ENCODE assay signal across 10 cellular contexts in the genomic region with DNA sequence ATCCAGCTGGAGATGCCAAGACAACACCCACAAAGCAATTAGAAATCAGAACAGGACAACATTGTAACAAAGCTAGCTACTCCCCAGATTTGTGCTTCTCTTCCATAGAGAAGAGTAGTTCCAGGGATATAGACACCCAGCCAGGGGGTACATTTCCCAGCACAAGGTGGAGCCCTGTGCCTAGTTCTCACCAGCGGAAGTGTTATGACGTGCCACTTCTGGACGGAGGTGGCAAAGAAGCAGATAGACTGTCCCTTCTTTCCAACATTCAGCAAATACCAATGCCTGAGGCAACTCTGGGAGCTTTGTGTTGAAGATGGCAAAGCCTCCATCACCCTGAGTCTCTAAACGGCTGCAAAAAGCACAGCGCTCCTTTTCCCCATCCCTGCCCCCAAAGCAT. TPM values are rescaled to one million over a fixed set of nuclear protein-coding genes. Genes with fewer than 3 reads are reported as not detected.
A peak's percentile ranks its signal among the peaks of the same experiment; 100 is the strongest.
DNase-seq lines count a peak whose midpoint lies in the region; ATAC-seq and TF ChIP-seq lines count a peak whose summit lies in the region.
"Had no signal": no experiment of that assay in that cellular context is flagged by ENCODE, and none has a peak within 500 bp of the region (broad histone marks: within the 10 kb centered on the region; RNA-seq: fewer than 3 reads in every experiment).

No MANE protein-coding gene starts in this region.

- no peaks in the 10 kb centered on the region for H3K36me3 ChIP-seq in heart right ventricle
- H3K36me3 ChIP-seq: sigmoid colon had no signal

- H3K27me3 ChIP-seq in heart right ventricle: no peaks in the 10 kb centered on the region
- H3K27me3 ChIP-seq: sigmoid colon had no signal

- H3K4me3 ChIP-seq in heart right ventricle: no peak overlapping the region
- H3K4me3 ChIP-seq: sigmoid colon had no signal

- no peak overlapping the region for H3K27ac Mint-ChIP-seq in stimulated activated naive CD8-positive, alpha-beta T cell treated with anti-CD3 and anti-CD28 coated beads, Interleukin-15, amount 100 ng/mL, for 72 hours
- H3K27ac Mint-ChIP-seq: activated naive CD8-positive, alpha-beta T cell had no signal

- no peak overlapping the region for H3K4me3 Mint-ChIP-seq in stimulated activated naive CD8-positive, alpha-beta T cell treated with anti-CD3 and anti-CD28 coated beads, Interleukin-15, amount 100 ng/mL, for 72 hours
- H3K4me3 Mint-ChIP-seq: activated naive CD8-positive, alpha-beta T cell had no signal

- no peaks in the 10 kb centered on the region for H3K9me3 ChIP-seq in heart right ventricle
- H3K9me3 ChIP-seq: sigmoid colon had no signal

- ATAC-seq in SK-N-SH treated with all-trans-retinoic acid at 6 μM for 48 hours (peak; percentile 60), heart right ventricle (peak in 7 of 8 donors; percentile 64 to 94 (median 85)), HG02852 (IDR thresholded peaks at IDR 0.05; ENCODE audit: unreplicated experiment) (no peak)
- ATAC-seq in stimulated activated naive CD8-positive, alpha-beta T cell treated with anti-CD3 and anti-CD28 coated beads, Interleukin-15, amount 100 ng/mL, for 72 hours: no peak

- H3K4me1 ChIP-seq in heart right ventricle: peaks cover 0 to 22% (median 0%) of the 10 kb centered on the region in 9 donors
- H3K4me1 ChIP-seq: sigmoid colon had no signal

- intact Hi-C loops in heart right ventricle (cut with DNase I): loop anchor here in 3 of 10 donors (10.0 kb wide), 3 partner anchors 155 to 315 kb away; no protein-coding TSS in a partner anchor

- no peaks in the 10 kb centered on the region for H3K9me3 Mint-ChIP-seq in stimulated activated naive CD8-positive, alpha-beta T cell treated with anti-CD3 and anti-CD28 coated beads, Interleukin-15, amount 100 ng/mL, for 72 hours

- no peaks in the 10 kb centered on the region for H3K4me1 Mint-ChIP-seq in stimulated activated naive CD8-positive, alpha-beta T cell treated with anti-CD3 and anti-CD28 coated beads, Interleukin-15, amount 100 ng/mL, for 72 hours

- DNase-seq in DMS153 (lab: John Stamatoyannopoulos, UW) (peak; percentile 15), DMS153 treated with DMSO at 0.1 percent for 48 hours (lab: John Stamatoyannopoulos, UW; ENCODE audit: unreplicated experiment) (no peak), heart right ventricle (peak in 1 of 2 donors; percentile 48), substantia nigra (lab: John Stamatoyannopoulos, UW) (peak in 37 of 49 donors; percentile 6 to 74 (median 42))
- no peak for DNase-seq in stimulated activated naive CD8-positive, alpha-beta T cell treated with anti-CD3 and anti-CD28 coated beads, Interleukin-15, amount 100 ng/mL, for 72 hours
- DNase-seq in activated CD8-positive, alpha-beta memory T cell treated with anti-CD3 and anti-CD28 coated beads, Interleukin-2, amount 50 U/mL, for 4 hours: no peak
- DNase-seq: sigmoid colon had no signal

- no peaks in the 10 kb centered on the region for H3K27me3 Mint-ChIP-seq in stimulated activated naive CD8-positive, alpha-beta T cell treated with anti-CD3 and anti-CD28 coated beads, Interleukin-15, amount 100 ng/mL, for 72 hours
- H3K27me3 Mint-ChIP-seq: activated naive CD8-positive, alpha-beta T cell had no signal

- H3K27ac ChIP-seq in heart right ventricle (no peak overlapping the region), substantia nigra (ENCODE audit: low read depth, low read length, poor library complexity, severe bottlenecking) (no peak overlapping the region)
- H3K27ac ChIP-seq: sigmoid colon had no signal

- 35 to 43% methylated on average over 5 of the region's 5 CpGs for WGBS in heart right ventricle, 2 donors

- TF ChIP-seq CTCF in heart right ventricle (IDR thresholded peaks at IDR 0.05): peak in 8 of 9 donors; percentile 33 to 67 (median 45)

TF ChIP-seq in SK-N-SH treated with all-trans-retinoic acid at 6 μM for 48 hours, 23 proteins besides CTCF, POLR2A, EP300 and RAD21:
- no peak for TF ChIP-seq ESRRG (CRISPR knock-in tag; IDR thresholded peaks at IDR 0.05)
- no peak for TF ChIP-seq ZNF8 (CRISPR knock-in tag; IDR thresholded peaks at IDR 0.05)
- no peak for TF ChIP-seq OSR1 (CRISPR knock-in tag; IDR thresholded peaks at IDR 0.05)
- no peak for TF ChIP-seq ZNF70 (CRISPR knock-in tag; IDR thresholded peaks at IDR 0.05)
- TF ChIP-seq CSDC2 (CRISPR knock-in tag; IDR thresholded peaks at IDR 0.05): no peak
- no peak for TF ChIP-seq ZC3H10 (CRISPR knock-in tag; IDR thresholded peaks at IDR 0.05)
- TF ChIP-seq, protein P1, sequence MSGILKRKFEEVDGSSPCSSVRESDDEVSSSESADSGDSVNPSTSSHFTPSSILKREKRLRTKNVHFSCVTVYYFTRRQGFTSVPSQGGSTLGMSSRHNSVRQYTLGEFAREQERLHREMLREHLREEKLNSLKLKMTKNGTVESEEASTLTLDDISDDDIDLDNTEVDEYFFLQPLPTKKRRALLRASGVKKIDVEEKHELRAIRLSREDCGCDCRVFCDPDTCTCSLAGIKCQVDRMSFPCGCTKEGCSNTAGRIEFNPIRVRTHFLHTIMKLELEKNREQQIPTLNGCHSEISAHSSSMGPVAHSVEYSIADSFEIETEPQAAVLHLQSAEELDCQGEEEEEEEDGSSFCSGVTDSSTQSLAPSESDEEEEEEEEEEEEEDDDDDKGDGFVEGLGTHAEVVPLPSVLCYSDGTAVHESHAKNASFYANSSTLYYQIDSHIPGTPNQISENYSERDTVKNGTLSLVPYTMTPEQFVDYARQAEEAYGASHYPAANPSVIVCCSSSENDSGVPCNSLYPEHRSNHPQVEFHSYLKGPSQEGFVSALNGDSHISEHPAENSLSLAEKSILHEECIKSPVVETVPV (CRISPR knock-in tag; IDR thresholded peaks at IDR 0.05): no peak

RNA-seq across cellular contexts. Expression of gene GSAP, which starts 23.4 kb away (rescaled TPM):
- total RNA-seq in heart right ventricle: 10 to 100 TPM in 3 of 10 donors, 1 to 10 TPM in 7; 5.2 to 13.5 (median 7.9) TPM
- polyA plus RNA-seq in heart right ventricle: 10 to 100 TPM in 1 of 2 donors, 1 to 10 TPM in 1; 1.7 to 23.7 TPM

Comparison
In these comparisons a context has a peak if more than half of its experiments do, and no peak if none do; other contexts are left out.
1. DNase-seq: peak in DMS153 (single experiment) and substantia nigra (37 of 49); none in DMS153 treated with DMSO at 0.1 percent for 48 hours (single experiment), stimulated activated naive CD8-positive, alpha-beta T cell treated with anti-CD3 and anti-CD28 coated beads, Interleukin-15, amount 100 ng/mL, for 72 hours (0 of 2) and activated CD8-positive, alpha-beta memory T cell treated with anti-CD3 and anti-CD28 coated beads, Interleukin-2, amount 50 U/mL, for 4 hours (single experiment).
2. ATAC-seq: peak in SK-N-SH treated with all-trans-retinoic acid at 6 μM for 48 hours (single experiment) and heart right ventricle (7 of 8); none in HG02852 (single experiment) and stimulated activated naive CD8-positive, alpha-beta T cell treated with anti-CD3 and anti-CD28 coated beads, Interleukin-15, amount 100 ng/mL, for 72 hours (single experiment).